In genomic region chr16:31074073-31074813, GRCh38 we compare ENCODE assay signal across 1 cellular context.
TF ChIP-seq lines count a peak whose summit lies in the region.

TSS of gene ZNF646 (plus strand) at chr16:31074422. CDS start at chr16:31076325, 1,903 bp downstream.
TSS of gene ZNF668 (minus strand) at chr16:31074240. CDS start at chr16:31064459, 9,781 bp downstream.

TF ChIP-seq in HepG2, 621 proteins besides CTCF, POLR2A, EP300 and RAD21 (continued from another document and continues in another):
- TF ChIP-seq ZNF432 (CRISPR knock-in tag; IDR thresholded peaks at IDR 0.05; ENCODE audit: borderline replicate concordance) (no peak), ZNF343 (CRISPR knock-in tag; IDR thresholded peaks at IDR 0.05) (peak; percentile 23; the same call in 1 of the 2 replicates), HNRNPL (IDR thresholded peaks at IDR 0.05; ENCODE audit: low read depth, low read length) (no peak), TERF1 (CRISPR knock-in tag; IDR thresholded peaks at IDR 0.05) (0 out of 2 replicates have a peak, but pooled peaks have one; percentile 22), SIX1 (CRISPR knock-in tag; IDR thresholded peaks at IDR 0.05; ENCODE audit: borderline replicate concordance) (0 out of 2 replicates have a peak, but pooled peaks have one; percentile 47), KMT2B (CRISPR knock-in tag; IDR thresholded peaks at IDR 0.05) (peak; percentile 86), TRIM24 (CRISPR knock-in tag; IDR thresholded peaks at IDR 0.05) (no peak), KDM2A (CRISPR knock-in tag; IDR thresholded peaks at IDR 0.05; ENCODE audit: borderline replicate concordance, low read depth) (peak; percentile 99), ZNF205 (CRISPR knock-in tag; IDR thresholded peaks at IDR 0.05) (peak; percentile 94), ZNF550 (CRISPR knock-in tag; IDR thresholded peaks at IDR 0.05; ENCODE audit: borderline replicate concordance) (no peak), MLXIP (CRISPR knock-in tag; IDR thresholded peaks at IDR 0.05; ENCODE audit: borderline replicate concordance) (no peak), ZNF784 (CRISPR knock-in tag; IDR thresholded peaks at IDR 0.05; ENCODE audit: borderline replicate concordance) (peak; percentile 95), ZNF101 (CRISPR knock-in tag; IDR thresholded peaks at IDR 0.05; ENCODE audit: borderline replicate concordance, low read depth) (0 out of 2 replicates have a peak, but pooled peaks have one; percentile 62), ZSCAN30 (CRISPR knock-in tag; IDR thresholded peaks at IDR 0.05) (no peak; the same call in 1 of the 2 replicates), JUN (CRISPR knock-in tag; IDR thresholded peaks at IDR 0.05) (no peak), ZEB1 (IDR thresholded peaks at IDR 0.05; ENCODE audit: insufficient replicate concordance, low read depth) (peak; percentile 57), SATB2 (CRISPR knock-in tag; IDR thresholded peaks at IDR 0.05) (0 out of 2 replicates have a peak, but pooled peaks have one; percentile 51), ZNF12 (CRISPR knock-in tag; IDR thresholded peaks at IDR 0.05) (no peak), ZHX2 (IDR thresholded peaks at IDR 0.05; ENCODE audit: low read depth) (peak; percentile 89), ZHX2 (CRISPR knock-in tag; IDR thresholded peaks at IDR 0.05; ENCODE audit: borderline replicate concordance) (no peak), KAT7 (CRISPR knock-in tag; IDR thresholded peaks at IDR 0.05; ENCODE audit: borderline replicate concordance) (peak; percentile 89; the same call in 1 of the 2 replicates), CREBL2 (CRISPR knock-in tag; IDR thresholded peaks at IDR 0.05; ENCODE audit: borderline replicate concordance) (no peak; the same call in 1 of the 2 replicates), AGO1 (IDR thresholded peaks at IDR 0.05; ENCODE audit: low read depth, low read length, poor library complexity, severe bottlenecking) (peak; percentile 87), PPARG (CRISPR knock-in tag; conservative IDR thresholded peaks at IDR 0.05) (no peak; the same call in 1 of the 2 replicates), SIX4 (CRISPR knock-in tag; IDR thresholded peaks at IDR 0.05) (no peak; the same call in 1 of the 2 replicates), KDM5B (CRISPR knock-in tag; IDR thresholded peaks at IDR 0.05; ENCODE audit: borderline replicate concordance) (peak; percentile 68; the same call in 1 of the 2 replicates), EED (CRISPR knock-in tag; IDR thresholded peaks at IDR 0.05) (no peak; the same call in 1 of the 2 replicates), ZNF24 (IDR thresholded peaks at IDR 0.05) (peak; percentile 63; the same call in 1 of the 2 replicates), POLR2AphosphoS2 (IDR thresholded peaks at IDR 0.05; ENCODE audit: low read depth, low read length) (peak; percentile 68; the same call in 1 of the 2 replicates), MYNN (CRISPR knock-in tag; IDR thresholded peaks at IDR 0.05; ENCODE audit: low read depth) (no peak), POGK (CRISPR knock-in tag; conservative IDR thresholded peaks at IDR 0.05) (peak; percentile 55; the same call in 1 of the 2 replicates), ZNF672 (CRISPR knock-in tag; IDR thresholded peaks at IDR 0.05) (no peak), HOXA7 (CRISPR knock-in tag; IDR thresholded peaks at IDR 0.05) (no peak), ZNF704 (CRISPR knock-in tag; IDR thresholded peaks at IDR 0.05; ENCODE audit: borderline replicate concordance) (peak; percentile 35; the same call in 1 of the 2 replicates), ZNF770 (CRISPR knock-in tag; IDR thresholded peaks at IDR 0.05) (peak; percentile 53), ZBTB2 (CRISPR knock-in tag; IDR thresholded peaks at IDR 0.05; ENCODE audit: low read depth) (no peak; the same call in 1 of the 2 replicates), CBX2 (IDR thresholded peaks at IDR 0.05; ENCODE audit: low read depth, low read length) (no peak), CBX2 (CRISPR knock-in tag; IDR thresholded peaks at IDR 0.05; ENCODE audit: low read depth) (no peak), ZNF574 (CRISPR knock-in tag; IDR thresholded peaks at IDR 0.05) (peak; percentile 96)
